ENCODE assay signal across 8 cellular contexts in genomic region chr4:81471361-81472248, GRCh38.
DNase-seq lines count a peak whose midpoint lies in the region; ATAC-seq and FAIRE-seq lines count a peak whose summit lies in the region.

Gene RASGEF1B (minus strand): TSS chr4:81471907. CDS start chr4:81459508, 12,399 bp downstream.

- no peaks in the 10 kb centered on the region for H3K36me3 ChIP-seq in rectal smooth muscle tissue (ENCODE audit: control insufficient read depth, insufficient read depth, low read length)

- H3K27me3 ChIP-seq in rectal smooth muscle tissue (ENCODE audit: control insufficient read depth, insufficient read depth, low read length) = no peaks in the 10 kb centered on the region

- FAIRE-seq in urothelium cell line (lab: Jason Lieb, UNC) = peak; percentile 32

- peak within 1 kb of the TSS; percentile 83 for H3K4me3 ChIP-seq in rectal smooth muscle tissue (ENCODE audit: low read length)

- peaks cover 22% of the 10 kb centered on the region for H3K4me1 ChIP-seq in rectal smooth muscle tissue (ENCODE audit: control insufficient read depth, insufficient read depth, low read length)

- ATAC-seq in GM18499 (IDR thresholded peaks at IDR 0.05; ENCODE audit: insufficient read depth, unreplicated experiment) = peak; percentile 70
- peak; percentile 96 for ATAC-seq in HG02885 (IDR thresholded peaks at IDR 0.05; ENCODE audit: poor library complexity, unreplicated experiment)

- H3K27ac ChIP-seq in rectal smooth muscle tissue (ENCODE audit: low read depth, low read length) = peak within 1 kb of the TSS; percentile 76

- H3K9ac ChIP-seq in rectal smooth muscle tissue (ENCODE audit: low read length) = peak within 1 kb of the TSS; percentile 57

- DNase-seq in NCI-H1694 treated with DMSO at 0.1 percent for 48 hours (lab: John Stamatoyannopoulos, UW) = peak; percentile 81
- peak; percentile 87 for DNase-seq in T-helper 22 cell (ENCODE audit: low read depth)
- DNase-seq in anterior cingulate cortex (lab: John Stamatoyannopoulos, UW) = peak; percentile 11 to 93 (median 86)
- DNase-seq in hepatic stellate cell (ENCODE audit: low spot score) = peak; percentile 60
- DNase-seq in urothelium cell line (ENCODE audit: low spot score) = peak; percentile 91

Comparison
In these comparisons a context has a peak if more than half of its experiments do, and no peak if none do; other contexts are left out.
1. Peak in every context shown above with its lines: DNase-seq, ATAC-seq, H3K4me3 ChIP-seq and H3K27ac ChIP-seq.